Comparison of ENCODE assay signal across 1 cellular context in genomic region chr15:101710806-101711205, GRCh38.
TF ChIP-seq lines count a peak whose summit lies in the region.

No MANE protein-coding gene starts in this region.

TF ChIP-seq in A549, 52 proteins besides CTCF, POLR2A, EP300 and RAD21 (continued from another document):
- TF ChIP-seq REST (IDR thresholded peaks at IDR 0.05) (no peak), BHLHE40 (IDR thresholded peaks at IDR 0.05; ENCODE audit: low read depth, low read length) (no peak), RCOR1 (IDR thresholded peaks at IDR 0.05; ENCODE audit: low read depth, low read length) (no peak), NFE2L2 (conservative IDR thresholded peaks at IDR 0.05; ENCODE audit: low read length) (no peak), RARB (CRISPR knock-in tag; IDR thresholded peaks at IDR 0.05) (no peak), CEBPB (IDR thresholded peaks at IDR 0.05) (no peak), SREBF2 (IDR thresholded peaks at IDR 0.05) (no peak), ELK1 (IDR thresholded peaks at IDR 0.05; ENCODE audit: low read depth, low read length) (no peak), CBX2 (IDR thresholded peaks at IDR 0.05; ENCODE audit: borderline replicate concordance, low read depth) (no peak), ZFP36 (IDR thresholded peaks at IDR 0.05; ENCODE audit: borderline replicate concordance, partially characterized antibody) (no peak), TFCP2L1 (CRISPR knock-in tag; IDR thresholded peaks at IDR 0.05) (no peak), HES2 (IDR thresholded peaks at IDR 0.05) (no peak), PBX3 (IDR thresholded peaks at IDR 0.05) (no peak)
